ENCODE assay signal across 8 cellular contexts in the genomic region with DNA sequence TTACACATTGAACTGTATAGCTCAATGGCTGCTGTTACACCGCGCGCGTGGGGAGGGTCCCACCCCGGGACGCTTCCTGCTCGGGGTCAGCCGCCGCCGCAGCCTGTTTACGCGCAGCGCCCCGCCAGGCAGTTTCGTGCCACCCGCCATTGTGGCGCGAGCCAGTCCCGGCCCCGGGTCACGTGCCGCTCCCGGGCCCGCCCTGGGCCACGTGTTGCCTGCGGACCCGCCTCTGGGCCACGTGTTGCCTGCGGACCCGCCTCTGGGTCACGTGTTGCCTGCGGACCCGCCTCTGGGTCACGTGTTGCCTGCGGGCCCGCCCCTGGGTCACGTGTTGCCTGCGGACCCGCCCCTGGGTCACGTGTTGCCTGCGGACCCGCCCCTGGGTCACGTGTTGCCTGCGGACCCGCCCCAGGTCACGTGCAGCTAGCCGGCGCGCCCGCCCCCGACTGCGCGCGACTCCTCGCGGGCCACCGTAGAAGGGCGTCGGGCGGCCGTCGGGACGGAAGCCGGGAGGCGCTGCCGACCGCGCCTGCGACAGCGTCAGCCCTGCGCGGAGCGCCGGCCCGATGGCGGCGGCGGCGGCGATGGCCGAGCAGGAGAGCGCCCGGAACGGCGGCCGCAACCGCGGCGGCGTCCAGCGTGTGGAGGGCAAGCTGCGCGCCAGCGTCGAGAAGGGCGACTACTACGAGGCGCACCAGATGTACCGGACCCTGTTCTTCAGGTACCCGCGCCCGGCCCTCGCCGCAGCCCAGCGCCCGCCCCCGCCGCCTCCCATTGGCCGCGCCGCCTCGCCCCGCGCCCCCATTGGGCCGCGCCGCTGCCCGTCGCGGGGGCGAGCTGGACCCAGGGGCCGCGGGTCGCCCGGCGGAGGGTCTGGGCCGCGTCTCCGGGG. TPM values are rescaled to one million over a fixed set of nuclear protein-coding genes. Genes with fewer than 3 reads are reported as not detected.
DNase-seq lines count a peak whose midpoint lies in the region; ATAC-seq and TF ChIP-seq lines count a peak whose summit lies in the region.

A gene with protein sequence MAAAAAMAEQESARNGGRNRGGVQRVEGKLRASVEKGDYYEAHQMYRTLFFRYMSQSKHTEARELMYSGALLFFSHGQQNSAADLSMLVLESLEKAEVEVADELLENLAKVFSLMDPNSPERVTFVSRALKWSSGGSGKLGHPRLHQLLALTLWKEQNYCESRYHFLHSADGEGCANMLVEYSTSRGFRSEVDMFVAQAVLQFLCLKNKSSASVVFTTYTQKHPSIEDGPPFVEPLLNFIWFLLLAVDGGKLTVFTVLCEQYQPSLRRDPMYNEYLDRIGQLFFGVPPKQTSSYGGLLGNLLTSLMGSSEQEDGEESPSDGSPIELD (plus strand): TSS at position 478 of the 895 bp plus-strand sequence. CDS start 92 bp downstream, at position 570.

- no peaks in the 10 kb centered on the region for H3K9me3 Mint-ChIP-seq in chondrocyte (ENCODE audit: low read depth)

- TF ChIP-seq CTCF in AG09319 (IDR thresholded peaks at IDR 0.05; ENCODE audit: low read depth, low read length) (peak; percentile 2), chondrocyte (IDR thresholded peaks at IDR 0.05) (peak; percentile 61)

- DNase-seq in AG09319 (ENCODE audit: extremely low read depth, low read depth) (peak; percentile 95), NCI-H345 treated with DMSO at 0.1 percent for 48 hours (lab: John Stamatoyannopoulos, UW; ENCODE audit: unreplicated experiment) (peak; percentile 87), chondrocyte (ENCODE audit: low spot score) (peak; percentile 100), kidney tubule cell (ENCODE audit: low spot score) (peak; percentile 94)
- DNase-seq in activated CD4-positive, alpha-beta T cell treated with anti-CD3 and anti-CD28 coated beads for 24 hours (ENCODE audit: low read depth in 2 of 2), result peak; percentile 88 to 90
- peak; percentile 79 to 93 (median 92) for DNase-seq in stimulated activated CD4-positive, alpha-beta T cell treated with anti-CD3 and anti-CD28 coated beads, Interleukin-1b, Interleukin-23, amount 100 ng/mL, for 24 hours (ENCODE audit: low read depth in 4 of 4, low spot score in 1 of 4)

- H3K27ac Mint-ChIP-seq in chondrocyte (ENCODE audit: unreplicated experiment), result peak within 1 kb of the TSS; percentile 88

- in situ Hi-C loops in GM18951 (cut with MboI; ENCODE audit: low sequenced_read_pairs, unreplicated experiment), result no loop called here

- peak within 1 kb of the TSS; percentile 91 for H3K4me3 Mint-ChIP-seq in chondrocyte (ENCODE audit: unreplicated experiment)

- TF ChIP-seq POLR2A in GM18951 (IDR thresholded peaks at IDR 0.05; ENCODE audit: extremely low read depth, insufficient read depth, insufficient read length), result peak; percentile 91

- H3K36me3 Mint-ChIP-seq in chondrocyte (ENCODE audit: low read depth), result peaks cover 12% of the 10 kb centered on the region

- H3K4me1 Mint-ChIP-seq in chondrocyte (ENCODE audit: low read depth), result peaks cover 20% of the 10 kb centered on the region

- peak; percentile 70 for ATAC-seq in HG03196 (IDR thresholded peaks at IDR 0.05; ENCODE audit: unreplicated experiment)

- no peaks in the 10 kb centered on the region for H3K27me3 Mint-ChIP-seq in chondrocyte (ENCODE audit: low read depth)

RNA-seq across cellular contexts. Expression of the gene that starts here (rescaled TPM):
- 26.8 to 34.7 TPM (median 28.0 TPM) in 3 replicates for total RNA-seq in chondrocyte

Comparison
In these comparisons a context has a peak if more than half of its experiments do, and no peak if none do; other contexts are left out.
1. Peak in every context shown above with its lines: DNase-seq and ATAC-seq.